1 cellular context compared by ENCODE assay signal in genomic region chrX:107823456-107823855, GRCh38.
TF ChIP-seq lines count a peak whose summit lies in the region.

No MANE protein-coding gene starts in this region.

TF ChIP-seq in SK-N-SH treated with all-trans-retinoic acid at 6 μM for 48 hours, 23 proteins besides CTCF, POLR2A, EP300 and RAD21:
- TF ChIP-seq TSHZ2 (CRISPR knock-in tag; IDR thresholded peaks at IDR 0.05) (no peak), ZFP3 (CRISPR knock-in tag; IDR thresholded peaks at IDR 0.05) (no peak), CREB5 (CRISPR knock-in tag; IDR thresholded peaks at IDR 0.05; ENCODE audit: low read depth) (no peak), PATZ1 (CRISPR knock-in tag; IDR thresholded peaks at IDR 0.05; ENCODE audit: borderline replicate concordance) (no peak), OSR1 (CRISPR knock-in tag; IDR thresholded peaks at IDR 0.05) (no peak), POU6F1 (CRISPR knock-in tag; IDR thresholded peaks at IDR 0.05; ENCODE audit: borderline replicate concordance, low read depth) (no peak)
TF ChIP-seq in SK-N-SH treated with all-trans-retinoic acid at 6 μM for 48 hours: peak in this region for 0.
